ENCODE assay signal across 1 cellular context in genomic region chrX:53093748-53094583, GRCh38.
TF ChIP-seq lines count a peak whose summit lies in the region.

Gene KANTR (plus strand): TSS chrX:53094142. CDS start chrX:53124273, 30,131 bp downstream.

TF ChIP-seq in HepG2, 621 proteins besides CTCF, POLR2A, EP300 and RAD21 (continued from another document and continues in another):
- TF ChIP-seq MLXIP (CRISPR knock-in tag; IDR thresholded peaks at IDR 0.05; ENCODE audit: borderline replicate concordance) (no peak), JUNB (CRISPR knock-in tag; IDR thresholded peaks at IDR 0.05; ENCODE audit: borderline replicate concordance) (no peak), ZNF790 (CRISPR knock-in tag; IDR thresholded peaks at IDR 0.05; ENCODE audit: borderline replicate concordance) (no peak), ZNF605 (CRISPR knock-in tag; IDR thresholded peaks at IDR 0.05) (peak; percentile 70), FLYWCH1 (CRISPR knock-in tag; IDR thresholded peaks at IDR 0.05) (no peak), RFX5 (IDR thresholded peaks at IDR 0.05; ENCODE audit: low read depth, low read length) (no peak), TOPORS (CRISPR knock-in tag; IDR thresholded peaks at IDR 0.05) (0 out of 2 replicates have a peak, but pooled peaks have one; percentile 39), CREM (IDR thresholded peaks at IDR 0.05) (peak; percentile 41; the same call in 1 of the 2 replicates), CREM (CRISPR knock-in tag; IDR thresholded peaks at IDR 0.05) (no peak), KLF16 (CRISPR knock-in tag; IDR thresholded peaks at IDR 0.05) (no peak), ZFY (CRISPR knock-in tag; IDR thresholded peaks at IDR 0.05) (peak; percentile 83), ZBTB7A (CRISPR knock-in tag; IDR thresholded peaks at IDR 0.05) (no peak), ZNF17 (CRISPR knock-in tag; IDR thresholded peaks at IDR 0.05) (no peak), ZNF773 (CRISPR knock-in tag; IDR thresholded peaks at IDR 0.05; ENCODE audit: borderline replicate concordance) (no peak), HNRNPLL (IDR thresholded peaks at IDR 0.05; ENCODE audit: low read depth, low read length, poor library complexity, severe bottlenecking) (peak; percentile 68), ZNF496 (CRISPR knock-in tag; IDR thresholded peaks at IDR 0.05; ENCODE audit: insufficient replicate concordance) (no peak), ZNF337 (CRISPR knock-in tag; IDR thresholded peaks at IDR 0.05; ENCODE audit: borderline replicate concordance, low read depth) (no peak), ARID2 (CRISPR knock-in tag; IDR thresholded peaks at IDR 0.05; ENCODE audit: borderline replicate concordance) (peak; percentile 66; the same call in 1 of the 2 replicates), ZKSCAN1 (IDR thresholded peaks at IDR 0.05; ENCODE audit: low read length) (no peak), TAF1 (CRISPR knock-in tag; IDR thresholded peaks at IDR 0.05) (peak; percentile 43; the same call in 1 of the 2 replicates), FUBP1 (CRISPR knock-in tag; IDR thresholded peaks at IDR 0.05; ENCODE audit: borderline replicate concordance) (no peak), ZNF329 (CRISPR knock-in tag; IDR thresholded peaks at IDR 0.05; ENCODE audit: low read depth) (no peak), ZNF770 (CRISPR knock-in tag; IDR thresholded peaks at IDR 0.05) (0 out of 2 replicates have a peak, but pooled peaks have one; percentile 12), PCBP2 (optimal IDR thresholded peaks at IDR 0.05; ENCODE audit: low read depth, low read length, poor library complexity, severe bottlenecking) (no peak), MEIS2 (CRISPR knock-in tag; IDR thresholded peaks at IDR 0.05) (no peak), ZNF629 (CRISPR knock-in tag; conservative IDR thresholded peaks at IDR 0.05) (no peak), SAP130 (CRISPR knock-in tag; IDR thresholded peaks at IDR 0.05; ENCODE audit: low read depth) (peak; percentile 74), ZNF768 (CRISPR knock-in tag; IDR thresholded peaks at IDR 0.05) (no peak), ZNF547 (CRISPR knock-in tag; IDR thresholded peaks at IDR 0.05) (no peak), ZNF720 (CRISPR knock-in tag; IDR thresholded peaks at IDR 0.05) (no peak), SRY (CRISPR knock-in tag; IDR thresholded peaks at IDR 0.05) (no peak), FOXM1 (CRISPR knock-in tag; IDR thresholded peaks at IDR 0.05) (no peak), PLSCR1 (CRISPR knock-in tag; IDR thresholded peaks at IDR 0.05; ENCODE audit: borderline replicate concordance) (no peak), TMF1 (CRISPR knock-in tag; IDR thresholded peaks at IDR 0.05; ENCODE audit: low read depth) (0 out of 2 replicates have a peak, but pooled peaks have one; percentile 66), ZNF407 (CRISPR knock-in tag; IDR thresholded peaks at IDR 0.05; ENCODE audit: not compliant biosample characterization) (no peak), GABPA (IDR thresholded peaks at IDR 0.05; ENCODE audit: low read depth, low read length) (no peak), GABPA (CRISPR knock-in tag; IDR thresholded peaks at IDR 0.05; ENCODE audit: low read depth) (peak; percentile 39; the same call in 1 of the 2 replicates), CBX2 (IDR thresholded peaks at IDR 0.05; ENCODE audit: low read depth, low read length) (no peak), CBX2 (CRISPR knock-in tag; IDR thresholded peaks at IDR 0.05; ENCODE audit: low read depth) (no peak), KLF9 (CRISPR knock-in tag; IDR thresholded peaks at IDR 0.05; ENCODE audit: low read depth) (no peak), GMEB1 (CRISPR knock-in tag; IDR thresholded peaks at IDR 0.05; ENCODE audit: borderline replicate concordance) (no peak; the same call in 1 of the 2 replicates), ZBTB8A (CRISPR knock-in tag; IDR thresholded peaks at IDR 0.05; ENCODE audit: borderline replicate concordance, low read depth) (no peak), SMAD3 (CRISPR knock-in tag; IDR thresholded peaks at IDR 0.05) (no peak), MED13 (CRISPR knock-in tag; IDR thresholded peaks at IDR 0.05) (no peak), MTF1 (CRISPR knock-in tag; IDR thresholded peaks at IDR 0.05) (no peak), THAP7 (CRISPR knock-in tag; IDR thresholded peaks at IDR 0.05) (no peak), FOXJ3 (CRISPR knock-in tag; IDR thresholded peaks at IDR 0.05; ENCODE audit: borderline replicate concordance) (no peak), SATB2 (CRISPR knock-in tag; IDR thresholded peaks at IDR 0.05) (no peak), ZNF282 (IDR thresholded peaks at IDR 0.05; ENCODE audit: partially characterized antibody) (no peak)
